8 cellular contexts compared by ENCODE assay signal in genomic region chr22:49934144-49934890, GRCh38. TPM values are rescaled to one million over a fixed set of nuclear protein-coding genes. Genes with fewer than 3 reads are reported as not detected.
DNase-seq lines count a peak whose midpoint lies in the region; ATAC-seq and TF ChIP-seq lines count a peak whose summit lies in the region.

No MANE protein-coding gene starts in this region.

- no peak overlapping the region for H3K4me2 ChIP-seq in mesenchymal stem cell (ENCODE audit: low read length, poor library complexity, severe bottlenecking)

- H3K23ac ChIP-seq in mesenchymal stem cell (ENCODE audit: low read length in 2 of 2), result no peak overlapping the region

- H3K18ac ChIP-seq in mesenchymal stem cell (ENCODE audit: low read depth in 1 of 2, low read length in 2 of 2), result peak overlapping the region; percentile 97 to 99

- H2BK12ac ChIP-seq in mesenchymal stem cell (ENCODE audit: low read length in 2 of 2), result peak overlapping the region; percentile 85 to 100

- no peak for TF ChIP-seq CTCF in GM12875 (IDR thresholded peaks at IDR 0.05; ENCODE audit: borderline replicate concordance, insufficient read depth, low read depth, low read length)
- no peak for TF ChIP-seq CTCF in Peyer's patch (IDR thresholded peaks at IDR 0.05)
- no peak for TF ChIP-seq CTCF in glutamatergic neuron (IDR thresholded peaks at IDR 0.05; ENCODE audit: partially characterized antibody, unreplicated experiment)

- H3K36me3 Mint-ChIP-seq in glutamatergic neuron (ENCODE audit: unreplicated experiment), result no peaks in the 10 kb centered on the region

- DNase-seq in Peyer's patch (peak; percentile 65 to 77 (median 73)), mesenchymal stem cell (peak; percentile 60), aorta (peak in 1 of 2 donors; percentile 80), middle frontal gyrus (ENCODE audit: extremely low spot score, low spot score) (no peak), glutamatergic neuron (no peak), SK-N-DZ (ENCODE audit: low spot score) (no peak)

- H3K36me3 ChIP-seq in Peyer's patch (no peaks in the 10 kb centered on the region), mesenchymal stem cell (ENCODE audit: control insufficient read depth in 1 of 2, insufficient read depth in 2 of 2, low read depth in 1 of 2, low read length in 2 of 2) (peaks cover 0 to 5% of the 10 kb centered on the region in 2 experiments), aorta (ENCODE audit: control insufficient read depth in 1 of 2, insufficient read depth in 2 of 2, low read length in 1 of 2) (no peaks in the 10 kb centered on the region)

- peak overlapping the region; percentile 82 for H3K9ac ChIP-seq in mesenchymal stem cell (ENCODE audit: low read length)

- no peaks in the 10 kb centered on the region for H3K27me3 ChIP-seq in Peyer's patch
- peaks cover 4 to 5% of the 10 kb centered on the region in 2 experiments for H3K27me3 ChIP-seq in mesenchymal stem cell (ENCODE audit: control insufficient read depth in 1 of 2, insufficient read depth in 1 of 2, low read length in 2 of 2)
- H3K27me3 ChIP-seq in aorta (ENCODE audit: control insufficient read depth in 1 of 2, insufficient read depth in 2 of 2, low read length in 1 of 2), result no peaks in the 10 kb centered on the region

- peak overlapping the region; percentile 99 for H2BK15ac ChIP-seq in mesenchymal stem cell (ENCODE audit: low read depth, poor library complexity, severe bottlenecking)

- H2BK120ac ChIP-seq in mesenchymal stem cell (ENCODE audit: low read depth, low read length), result peak overlapping the region; percentile 99

- peak overlapping the region; percentile 100 for H4K91ac ChIP-seq in mesenchymal stem cell (ENCODE audit: low read length)

- ATAC-seq in aorta (ENCODE audit: low FRiP score), result no peak

- H3K27ac Mint-ChIP-seq in glutamatergic neuron (ENCODE audit: unreplicated experiment), result no peak overlapping the region

- no peaks in the 10 kb centered on the region for H3K9me3 Mint-ChIP-seq in glutamatergic neuron (ENCODE audit: unreplicated experiment)

- peak overlapping the region; percentile 90 to 92 for H3K14ac ChIP-seq in mesenchymal stem cell (ENCODE audit: low read length in 2 of 2)

- H3K4me3 Mint-ChIP-seq in glutamatergic neuron (ENCODE audit: unreplicated experiment), result no peak overlapping the region

- H3K4me1 Mint-ChIP-seq in glutamatergic neuron (ENCODE audit: low read depth, unreplicated experiment), result peaks cover 7% of the 10 kb centered on the region

- peak overlapping the region; percentile 95 to 100 for H3K4ac ChIP-seq in mesenchymal stem cell (ENCODE audit: low read depth in 1 of 2, low read length in 2 of 2)

- WGBS in mesenchymal stem cell, result 74% methylated on average over 21 of the region's 24 CpGs
- WGBS in aorta, 2 donors, result 44 to 49% methylated on average over 19 to 24 of the region's 24 CpGs

- H3K4me3 ChIP-seq in GM12875 (ENCODE audit: low read depth, low read length) (peak overlapping the region; percentile 68), Peyer's patch (peak overlapping the region; percentile 53 to 70 (median 63)), mesenchymal stem cell (ENCODE audit: insufficient read depth in 1 of 2, low read depth in 1 of 2, low read length in 2 of 2) (peak overlapping the region in 1 of 2 experiments; percentile 78), aorta (ENCODE audit: low read length in 2 of 2) (no peak overlapping the region)

- H2AFZ ChIP-seq in mesenchymal stem cell (ENCODE audit: low read depth, low read length), result no peak overlapping the region

- intact Hi-C loops in aorta (cut with DNase I), result loop anchor here in 1 of 2 donors (2.0 to 5.0 kb wide), 2 partner anchors 16 to 273 kb away; partner anchors contain the start of genes ALG12 and CRELD2

- no peaks in the 10 kb centered on the region for H3K9me3 ChIP-seq in Peyer's patch
- H3K9me3 ChIP-seq in mesenchymal stem cell (ENCODE audit: control insufficient read depth, low read length), result no peaks in the 10 kb centered on the region
- no peaks in the 10 kb centered on the region for H3K9me3 ChIP-seq in aorta (ENCODE audit: control insufficient read depth, low read length)

- peak overlapping the region; percentile 99 for H4K8ac ChIP-seq in mesenchymal stem cell (ENCODE audit: low read length)

- H3K27ac ChIP-seq in Peyer's patch (peak overlapping the region; percentile 89 to 95 (median 90)), cingulate gyrus (ENCODE audit: low read depth, low read length) (peak overlapping the region; percentile 72), mesenchymal stem cell (ENCODE audit: low read length, poor library complexity, severe bottlenecking) (no peak overlapping the region), aorta (ENCODE audit: low read depth in 1 of 2, low read length in 2 of 2) (peak overlapping the region; percentile 61 to 72)

- peak overlapping the region; percentile 63 for H2AK5ac ChIP-seq in mesenchymal stem cell (ENCODE audit: low read length, severe bottlenecking)

- no peak overlapping the region for H2BK5ac ChIP-seq in mesenchymal stem cell (ENCODE audit: low read depth, low read length, poor library complexity, severe bottlenecking)

- no peaks in the 10 kb centered on the region for H3K27me3 Mint-ChIP-seq in glutamatergic neuron (ENCODE audit: unreplicated experiment)

- TF ChIP-seq POLR2A in Peyer's patch (IDR thresholded peaks at IDR 0.05), result peak in 1 of 2 donors; percentile 13

- H3K4me1 ChIP-seq in Peyer's patch, result peaks cover 9 to 72% (median 49%) of the 10 kb centered on the region in 4 donors
- peaks cover 44% of the 10 kb centered on the region for H3K4me1 ChIP-seq in mesenchymal stem cell (ENCODE audit: control insufficient read depth, insufficient read depth, low read depth, low read length)
- H3K4me1 ChIP-seq in aorta (ENCODE audit: control insufficient read depth in 1 of 2, insufficient read depth in 2 of 2, low read length in 2 of 2), result peaks cover 1 to 2% of the 10 kb centered on the region in 2 donors

- H3K79me1 ChIP-seq in mesenchymal stem cell (replicated peaks; ENCODE audit: low read length, poor library complexity, severe bottlenecking), result no peaks in the 10 kb centered on the region

RNA-seq across cellular contexts. Expression of gene CRELD2, which starts 15.9 kb away (rescaled TPM):
- total RNA-seq in Peyer's patch (10 to 100 TPM; 33.3 to 52.0 (median 41.1) TPM), aorta (10 to 100 TPM; 31.2 to 41.6 TPM), glutamatergic neuron (ENCODE audit: unreplicated experiment) (24.9 TPM)
- polyA plus RNA-seq in mesenchymal stem cell (2013, experiment 1 of 2), result 37.9 TPM
- polyA plus RNA-seq in mesenchymal stem cell (2013, experiment 2 of 2), result 35.8 TPM
- polyA plus RNA-seq in aorta, result 10 to 100 TPM; 12.6 to 43.5 TPM
- polyA plus RNA-seq in SK-N-DZ (2014; cell fraction: cytosol; rRNA removed), result 31.3 and 34.1 TPM in 2 replicates
- 58.9 and 62.2 TPM in 2 replicates for polyA plus RNA-seq in SK-N-DZ (2014; cell fraction: nucleus; rRNA removed)

RNA-seq across cellular contexts. Expression of gene ALG12, which starts 16.1 kb away (rescaled TPM):
- total RNA-seq in Peyer's patch, result 10 to 100 TPM; 17.3 to 25.5 (median 22.1) TPM
- 20.9 TPM for polyA plus RNA-seq in mesenchymal stem cell (2013, experiment 1 of 2)
- 21.2 TPM for polyA plus RNA-seq in mesenchymal stem cell (2013, experiment 2 of 2)
- 10 to 100 TPM; 13.7 to 18.7 TPM for total RNA-seq in aorta
- polyA plus RNA-seq in aorta, result 10 to 100 TPM in 1 of 2 donors, 1 to 10 TPM in 1; 3.0 to 13.4 TPM
- 14.7 TPM for total RNA-seq in glutamatergic neuron (ENCODE audit: unreplicated experiment)
- 22.9 and 24.2 TPM in 2 replicates for polyA plus RNA-seq in SK-N-DZ (2014; cell fraction: cytosol; rRNA removed)
- polyA plus RNA-seq in SK-N-DZ (2014; cell fraction: nucleus; rRNA removed), result 33.4 and 35.5 TPM in 2 replicates

RNA-seq across cellular contexts. Expression of gene PIM3, which starts 26.3 kb away (rescaled TPM):
- total RNA-seq in Peyer's patch (100 to 1,000 TPM in 2 of 4 donors, 10 to 100 TPM in 2; 66.2 to 142 (median 105) TPM), aorta (10 to 100 TPM; 41.4 to 74.9 TPM), glutamatergic neuron (ENCODE audit: unreplicated experiment) (32.3 TPM)
- 18.5 TPM for polyA plus RNA-seq in mesenchymal stem cell (2013, experiment 1 of 2)
- polyA plus RNA-seq in mesenchymal stem cell (2013, experiment 2 of 2), result 17.6 TPM
- 10 to 100 TPM; 11.0 to 16.0 TPM for polyA plus RNA-seq in aorta
- 74.5 and 74.6 TPM in 2 replicates for polyA plus RNA-seq in SK-N-DZ (2014; cell fraction: cytosol; rRNA removed)
- 113 and 127 TPM in 2 replicates for polyA plus RNA-seq in SK-N-DZ (2014; cell fraction: nucleus; rRNA removed)

Comparison
In these comparisons a context has a peak if more than half of its experiments do, and no peak if none do; other contexts are left out.
1. H3K4me3 ChIP-seq: peak in GM12875 (single experiment) and Peyer's patch (4 of 4); none in aorta (0 of 2).
2. DNase-seq: peak in Peyer's patch (3 of 3) and mesenchymal stem cell (single experiment); none in middle frontal gyrus (single experiment), glutamatergic neuron (single experiment) and SK-N-DZ (single experiment).